In genomic region chr7:7344583-7344982, GRCh38 we compare ENCODE assay signal across 3 cellular contexts.
A peak's percentile ranks its signal among the peaks of the same experiment; 100 is the strongest.
TF ChIP-seq lines count a peak whose summit lies in the region.

No MANE protein-coding gene starts in this region.

TF ChIP-seq in HepG2, 621 proteins besides CTCF, POLR2A, EP300 and RAD21 (continued from another document):
- TF ChIP-seq CEBPG (CRISPR knock-in tag; IDR thresholded peaks at IDR 0.05) (peak; percentile 53; the same call in 1 of the 2 replicates), CEBPB (IDR thresholded peaks at IDR 0.05; ENCODE audit: borderline replicate concordance, low read depth, low read length) (peak; percentile 77)

TF ChIP-seq in Ishikawa, 13 proteins besides CTCF, POLR2A, EP300 and RAD21 (continued from another document):
- peak; percentile 40; the same call in 1 of the 2 replicates for TF ChIP-seq CEBPB (IDR thresholded peaks at IDR 0.05)
- no peak for TF ChIP-seq USF1 (IDR thresholded peaks at IDR 0.05)
- TF ChIP-seq MAX (IDR thresholded peaks at IDR 0.05): no peak

TF ChIP-seq in K562, 482 proteins besides CTCF, POLR2A, EP300 and RAD21:
- TF ChIP-seq CEBPG (CRISPR knock-in tag; IDR thresholded peaks at IDR 0.05) (no peak), CEBPG (tag; conservative IDR thresholded peaks at IDR 0.05 in 1 of 2, IDR thresholded peaks at IDR 0.05 in 1 of 2) (peak; percentile 41 to 57; a peak in 3 of 4 replicates), TCF7L2 (IDR thresholded peaks at IDR 0.05; ENCODE audit: low read depth, low read length) (no peak), ZNF23 (CRISPR knock-in tag; IDR thresholded peaks at IDR 0.05) (no peak), CEBPB (tag; IDR thresholded peaks at IDR 0.05) (peak; percentile 60), AFF1 (IDR thresholded peaks at IDR 0.05; ENCODE audit: low read depth in 1 of 2, partially characterized antibody in 2 of 2) (no peak), BRF1 (IDR thresholded peaks at IDR 0.05; ENCODE audit: borderline replicate concordance, extremely low read depth, insufficient read length) (no peak)
TF ChIP-seq in K562: peak in this region for 2.
